In genomic region chr21:35351434-35351833, GRCh38 we compare ENCODE assay signal across 20 cellular contexts.
DNase-seq lines count a peak whose midpoint lies in the region; ATAC-seq and TF ChIP-seq lines count a peak whose summit lies in the region.
"Had no signal": no experiment of that assay in that cellular context is flagged by ENCODE, and none has a peak within 500 bp of the region (broad histone marks: within the 10 kb centered on the region; RNA-seq: fewer than 3 reads in every experiment).

No MANE protein-coding gene starts in this region.

- TF ChIP-seq POLR2A in uterus (IDR thresholded peaks at IDR 0.05) = no peak

- no peak overlapping the region for H2BK12ac ChIP-seq in neuronal stem cell (ENCODE audit: low read length)

- no CpG with 5 or more reads among the region's 1 CpG for WGBS in neuronal stem cell (ENCODE audit: extremely low coverage in 2 of 2, insufficient read length in 2 of 2, insufficient replicate concordance in 1 of 2), 2 donors

- no peak overlapping the region for H3K18ac ChIP-seq in neuronal stem cell (ENCODE audit: low read length)

- H3K9ac ChIP-seq in neuronal stem cell (ENCODE audit: low read depth, low read length, poor library complexity) = no peak overlapping the region

- no peak overlapping the region for H3K4me3 ChIP-seq in neuronal stem cell (ENCODE audit: low read length in 2 of 2)
- no peak overlapping the region for H3K4me3 ChIP-seq in uterus
- H3K4me3 ChIP-seq: heart right ventricle, testis had no signal

- H3K27me3 ChIP-seq in neuronal stem cell (ENCODE audit: control insufficient read depth in 3 of 3, insufficient read depth in 3 of 3, low read depth in 1 of 3, low read length in 3 of 3) (no peaks in the 10 kb centered on the region), uterus (no peaks in the 10 kb centered on the region)
- H3K27me3 ChIP-seq: testis had no signal

- H3K9me3 Mint-ChIP-seq in stimulated activated naive CD8-positive, alpha-beta T cell treated with anti-CD3 and anti-CD28 coated beads, Interleukin-15, Interleukin-2, amounts not matched to agents 100 ng/mL and 50 ng/mL, for 24 hours = peaks cover 10% of the 10 kb centered on the region
- H3K9me3 Mint-ChIP-seq in activated naive CD8-positive, alpha-beta T cell treated with anti-CD3 and anti-CD28 coated beads, Interleukin-2, amount 50 U/mL, for 24 hours = peaks cover 18% of the 10 kb centered on the region

- DNase-seq in stimulated activated naive CD8-positive, alpha-beta T cell treated with anti-CD3 and anti-CD28 coated beads, Interleukin-15, Interleukin-2, amounts not matched to agents 100 U/mL and 50 U/mL, for 24 hours = no peak
- DNase-seq in activated naive CD8-positive, alpha-beta T cell treated with anti-CD3 and anti-CD28 coated beads, Interleukin-2, amount 50 U/mL, for 24 hours = no peak
- DNase-seq in neuronal stem cell (ENCODE audit: low spot score) = no peak
- DNase-seq in T-helper 9 cell = no peak
- no peak for DNase-seq in epidermal melanocyte (ENCODE audit: insufficient read length, low spot score)
- DNase-seq in uterus = no peak
- DNase-seq: activated CD4-positive, alpha-beta T cell treated with anti-CD3 and anti-CD28 coated beads for 48 hours; activated naive CD4-positive, alpha-beta T cell; CD4-positive, alpha-beta memory T cell; heart right ventricle; Kasumi-1; NCI-H1092; NCI-H1930; NCI-H2227 treated with DMSO at 0.1 percent for 48 hours; small intestine; stimulated activated CD4-positive, alpha-beta T cell treated with anti-CD3 and anti-CD28 coated beads, Interleukin-2, amount 100 ng/mL, for 24 hours; testis had no signal

- no peak overlapping the region for H4K91ac ChIP-seq in neuronal stem cell (ENCODE audit: low read depth, low read length, poor library complexity)

- H3K4me1 Mint-ChIP-seq in stimulated activated naive CD8-positive, alpha-beta T cell treated with anti-CD3 and anti-CD28 coated beads, Interleukin-15, Interleukin-2, amounts not matched to agents 100 ng/mL and 50 ng/mL, for 24 hours (ENCODE audit: low read depth) = peaks cover 28% of the 10 kb centered on the region
- peaks cover 37% of the 10 kb centered on the region for H3K4me1 Mint-ChIP-seq in activated naive CD8-positive, alpha-beta T cell treated with anti-CD3 and anti-CD28 coated beads, Interleukin-2, amount 50 U/mL, for 24 hours

- no peak overlapping the region for H3K4me2 ChIP-seq in neuronal stem cell (ENCODE audit: insufficient read depth, low read length, poor library complexity, severe bottlenecking)

- no peaks in the 10 kb centered on the region for H3K36me3 ChIP-seq in neuronal stem cell (replicated peaks in 1 of 2; ENCODE audit: control insufficient read depth in 2 of 2, insufficient read depth in 2 of 2, low read length in 2 of 2)
- H3K36me3 ChIP-seq in uterus = no peaks in the 10 kb centered on the region
- H3K36me3 ChIP-seq: heart right ventricle had no signal

- peaks cover 0 to 1% of the 10 kb centered on the region in 2 donors for H3K4me1 ChIP-seq in neuronal stem cell (ENCODE audit: control insufficient read depth in 2 of 2, insufficient read depth in 1 of 2, low read depth in 1 of 2, low read length in 2 of 2)
- no peaks in the 10 kb centered on the region for H3K4me1 ChIP-seq in uterus
- H3K4me1 ChIP-seq: heart right ventricle, testis had no signal

- no peak overlapping the region for H3K14ac ChIP-seq in neuronal stem cell (ENCODE audit: low read length)

- H3K27me3 Mint-ChIP-seq in stimulated activated naive CD8-positive, alpha-beta T cell treated with anti-CD3 and anti-CD28 coated beads, Interleukin-15, Interleukin-2, amounts not matched to agents 100 ng/mL and 50 ng/mL, for 24 hours = peaks cover 7% of the 10 kb centered on the region
- H3K27me3 Mint-ChIP-seq in activated naive CD8-positive, alpha-beta T cell treated with anti-CD3 and anti-CD28 coated beads, Interleukin-2, amount 50 U/mL, for 24 hours = peaks cover 9% of the 10 kb centered on the region

- intact Hi-C loops in uterus (cut with DNase I; ENCODE audit: low total_unique reads) = no loop called here

- no peak overlapping the region for H2BK15ac ChIP-seq in neuronal stem cell (ENCODE audit: low read length)

- H3K23ac ChIP-seq in neuronal stem cell (ENCODE audit: low read depth, low read length, poor library complexity) = no peak overlapping the region

- no peak overlapping the region for H2AK5ac ChIP-seq in neuronal stem cell (ENCODE audit: low read depth, low read length)

- H3K79me1 ChIP-seq in neuronal stem cell (ENCODE audit: low read depth, low read length) = no peaks in the 10 kb centered on the region

- H4K8ac ChIP-seq in neuronal stem cell (ENCODE audit: low read depth, low read length) = no peak overlapping the region

- no peak overlapping the region for H3K4ac ChIP-seq in neuronal stem cell (ENCODE audit: low read length)

- H2BK5ac ChIP-seq in neuronal stem cell (ENCODE audit: low read length) = no peak overlapping the region

- H2BK120ac ChIP-seq in neuronal stem cell (ENCODE audit: low read depth, low read length) = no peak overlapping the region

- H3K27ac Mint-ChIP-seq in stimulated activated naive CD8-positive, alpha-beta T cell treated with anti-CD3 and anti-CD28 coated beads, Interleukin-15, Interleukin-2, amounts not matched to agents 100 ng/mL and 50 ng/mL, for 24 hours = peak overlapping the region; percentile 68
- peak overlapping the region; percentile 78 for H3K27ac Mint-ChIP-seq in activated naive CD8-positive, alpha-beta T cell treated with anti-CD3 and anti-CD28 coated beads, Interleukin-2, amount 50 U/mL, for 24 hours
- H3K27ac Mint-ChIP-seq: CD4-positive, alpha-beta memory T cell had no signal

- no peak overlapping the region for H3K4me3 Mint-ChIP-seq in stimulated activated naive CD8-positive, alpha-beta T cell treated with anti-CD3 and anti-CD28 coated beads, Interleukin-15, Interleukin-2, amounts not matched to agents 100 ng/mL and 50 ng/mL, for 24 hours
- no peak overlapping the region for H3K4me3 Mint-ChIP-seq in activated naive CD8-positive, alpha-beta T cell treated with anti-CD3 and anti-CD28 coated beads, Interleukin-2, amount 50 U/mL, for 24 hours
- H3K4me3 Mint-ChIP-seq: CD4-positive, alpha-beta memory T cell had no signal

- TF ChIP-seq CTCF in uterus (IDR thresholded peaks at IDR 0.05) = no peak

- no peaks in the 10 kb centered on the region for H3K9me3 ChIP-seq in neuronal stem cell (replicated peaks in 1 of 2; ENCODE audit: control insufficient read depth in 2 of 2, insufficient read depth in 1 of 2, low read depth in 1 of 2, low read length in 2 of 2)
- no peaks in the 10 kb centered on the region for H3K9me3 ChIP-seq in uterus
- H3K9me3 ChIP-seq: heart right ventricle, testis had no signal

- no peaks in the 10 kb centered on the region for H3K36me3 Mint-ChIP-seq in stimulated activated naive CD8-positive, alpha-beta T cell treated with anti-CD3 and anti-CD28 coated beads, Interleukin-15, Interleukin-2, amounts not matched to agents 100 ng/mL and 50 ng/mL, for 24 hours (ENCODE audit: low read depth)
- H3K36me3 Mint-ChIP-seq in activated naive CD8-positive, alpha-beta T cell treated with anti-CD3 and anti-CD28 coated beads, Interleukin-2, amount 50 U/mL, for 24 hours (ENCODE audit: low read depth) = no peaks in the 10 kb centered on the region
- H3K36me3 Mint-ChIP-seq: CD4-positive, alpha-beta memory T cell had no signal

- ATAC-seq in stimulated activated naive CD8-positive, alpha-beta T cell treated with anti-CD3 and anti-CD28 coated beads, Interleukin-15, Interleukin-2, amounts not matched to agents 100 U/mL and 50 U/mL, for 24 hours = no peak
- ATAC-seq in activated naive CD8-positive, alpha-beta T cell treated with anti-CD3 and anti-CD28 coated beads, Interleukin-2, amount 50 U/mL, for 24 hours = no peak
- ATAC-seq: SK-N-SH treated with all-trans-retinoic acid at 6 μM for 48 hours had no signal

- H2AFZ ChIP-seq in neuronal stem cell (ENCODE audit: low read length) = peak overlapping the region; percentile 38

- H3K27ac ChIP-seq in neuronal stem cell (replicated peaks; ENCODE audit: low read length) = no peak overlapping the region
- no peak overlapping the region for H3K27ac ChIP-seq in uterus
- H3K27ac ChIP-seq: RWPE1, testis had no signal
